23 cellular contexts compared by ENCODE assay signal in the genomic region with DNA sequence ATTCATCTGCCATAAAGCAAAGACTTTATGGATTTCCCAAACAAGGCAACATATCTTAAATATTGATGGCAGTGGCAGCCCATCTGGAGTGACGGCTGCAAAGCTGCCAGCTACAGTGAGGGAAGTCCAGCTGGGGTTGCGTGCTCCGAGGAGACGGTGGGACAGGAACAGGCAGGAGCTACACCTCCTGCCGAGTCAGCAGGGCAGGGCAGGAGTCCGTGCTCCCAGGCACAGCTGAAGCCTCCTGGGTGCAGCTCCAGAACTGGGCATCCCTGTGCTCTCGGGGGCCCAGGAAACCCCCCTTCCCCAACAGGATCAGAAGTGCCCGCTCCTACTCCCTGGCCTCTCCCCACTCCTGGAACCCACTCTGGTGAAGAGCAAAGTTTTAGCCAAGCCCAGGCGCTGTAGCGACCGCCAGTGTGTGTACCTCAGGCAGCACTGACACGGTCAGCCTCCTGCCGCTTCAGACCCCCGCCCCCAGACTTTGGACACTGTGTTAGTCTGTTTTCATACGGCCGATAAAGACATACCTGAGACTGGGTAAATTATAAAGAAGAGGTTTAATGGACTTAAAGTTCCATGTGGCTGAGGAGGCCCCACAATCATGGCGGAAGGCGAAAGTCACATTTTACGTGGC.
"Had no signal": no experiment of that assay in that cellular context is flagged by ENCODE, and none has a peak within 500 bp of the region (broad histone marks: within the 10 kb centered on the region; RNA-seq: fewer than 3 reads in every experiment).

No MANE protein-coding gene starts in this region.

- H3K4me3 Mint-ChIP-seq: activated CD4-positive, alpha-beta T cell treated with anti-CD3 and anti-CD28 coated beads for 36 hours; activated naive CD8-positive, alpha-beta T cell; activated T-cell treated with anti-CD3 and anti-CD28 coated beads, Interleukin-2, amount 50 U/mL, for 72 hours; nephron progenitor cell; stimulated activated naive B cell treated with anti-CD40 and anti-IgM and Interleukin-4, amounts not matched to agents 10 μg/mL and 1 μg/mL and 100 μg/mL, for 72 hours had no signal

- H3K9me3 Mint-ChIP-seq: activated T-cell treated with anti-CD3 and anti-CD28 coated beads, Interleukin-2, amount 50 U/mL, for 72 hours; nephron progenitor cell had no signal

- ATAC-seq: activated CD4-positive, alpha-beta T cell treated with anti-CD3 and anti-CD28 coated beads for 36 hours; activated T-cell treated with anti-CD3 and anti-CD28 coated beads, Interleukin-2, amount 50 U/mL, for 72 hours; pancreas; psoas muscle; stimulated activated naive B cell treated with anti-CD40 and anti-IgM and Interleukin-4, amounts not matched to agents 10 μg/mL and 1 μg/mL and 100 μg/mL, for 72 hours had no signal

- H3K27me3 ChIP-seq: colonic mucosa, dorsolateral prefrontal cortex, pancreas, stomach, tibial artery had no signal

- H3K27ac Mint-ChIP-seq: activated CD4-positive, alpha-beta T cell treated with anti-CD3 and anti-CD28 coated beads for 36 hours; activated naive CD8-positive, alpha-beta T cell; activated T-cell treated with anti-CD3 and anti-CD28 coated beads, Interleukin-2, amount 50 U/mL, for 72 hours; nephron progenitor cell; stimulated activated naive B cell treated with anti-CD40 and anti-IgM and Interleukin-4, amounts not matched to agents 10 μg/mL and 1 μg/mL and 100 μg/mL, for 72 hours had no signal

- H3K4me2 ChIP-seq: smooth muscle cell had no signal

- H3K9me3 ChIP-seq: colonic mucosa, left ventricle myocardium inferior, pancreas, psoas muscle, stomach, tibial artery had no signal

- H3K4me3 ChIP-seq: colonic mucosa, dorsolateral prefrontal cortex, left ventricle myocardium inferior, pancreas, psoas muscle, smooth muscle cell, stomach, tibial artery had no signal

- H3K36me3 ChIP-seq: colonic mucosa, left ventricle myocardium inferior, pancreas, stomach, tibial artery had no signal

- H3K4me1 Mint-ChIP-seq: activated CD4-positive, alpha-beta T cell treated with anti-CD3 and anti-CD28 coated beads for 36 hours; stimulated activated naive B cell treated with anti-CD40 and anti-IgM and Interleukin-4, amounts not matched to agents 10 μg/mL and 1 μg/mL and 100 μg/mL, for 72 hours had no signal

- DNase-seq: activated CD4-positive, alpha-beta T cell treated with anti-CD3 and anti-CD28 coated beads for 36 hours; activated CD4-positive, alpha-beta T cell treated with anti-CD3 and anti-CD28 coated beads, Interleukin-2, amount 50 U/mL, for 4 hours; activated CD4-positive, CD25-positive, alpha-beta regulatory T cell; activated naive CD4-positive, alpha-beta T cell; activated T-cell treated with anti-CD3 and anti-CD28 coated beads for 4 hours; activated T-cell treated with anti-CD3 and anti-CD28 coated beads, Interleukin-2, amount 50 U/mL, for 72 hours; colonic mucosa; dorsolateral prefrontal cortex; effector memory CD4-positive, alpha-beta T cell; left ventricle myocardium inferior; nephron progenitor cell; psoas muscle; stimulated activated CD4-positive, alpha-beta T cell treated with anti-CD3 and anti-CD28 coated beads, Interleukin-1b, Interleukin-23, amount 100 ng/mL, for 48 hours; stimulated activated CD4-positive, alpha-beta T cell treated with anti-CD3 and anti-CD28 coated beads, Interleukin-4, amount 100 ng/mL, for 4 hours; stimulated activated CD8-positive, alpha-beta memory T cell treated with anti-CD3 and anti-CD28 coated beads, Interleukin-4, amount 100 ng/mL, for 48 hours; stimulated activated naive B cell treated with anti-CD40 and anti-IgM and Interleukin-4, amounts not matched to agents 10 μg/mL and 1 μg/mL and 100 μg/mL, for 72 hours; stomach; tibial artery had no signal

- H3K27ac ChIP-seq: colonic mucosa, dorsolateral prefrontal cortex, left ventricle myocardium inferior, pancreas, psoas muscle, stomach, tibial artery had no signal

- H3K4me1 ChIP-seq: colonic mucosa, pancreas, psoas muscle had no signal

- H3K36me3 Mint-ChIP-seq: activated naive CD8-positive, alpha-beta T cell; stimulated activated naive B cell treated with anti-CD40 and anti-IgM and Interleukin-4, amounts not matched to agents 10 μg/mL and 1 μg/mL and 100 μg/mL, for 72 hours had no signal

- H3K27me3 Mint-ChIP-seq: activated CD4-positive, alpha-beta T cell treated with anti-CD3 and anti-CD28 coated beads for 36 hours; stimulated activated naive B cell treated with anti-CD40 and anti-IgM and Interleukin-4, amounts not matched to agents 10 μg/mL and 1 μg/mL and 100 μg/mL, for 72 hours had no signal

- FAIRE-seq: frontal cortex, islet of Langerhans, pancreas had no signal
